ENCODE assay signal across 9 cellular contexts in genomic region chr3:58025824-58026579, GRCh38. TPM values are rescaled to one million over a fixed set of nuclear protein-coding genes. Genes with fewer than 3 reads are reported as not detected.
A peak's percentile ranks its signal among the peaks of the same experiment; 100 is the strongest.
DNase-seq lines count a peak whose midpoint lies in the region; ATAC-seq and TF ChIP-seq lines count a peak whose summit lies in the region.
"Had no signal": no experiment of that assay in that cellular context is flagged by ENCODE, and none has a peak within 500 bp of the region (broad histone marks: within the 10 kb centered on the region; RNA-seq: fewer than 3 reads in every experiment).

No MANE protein-coding gene starts in this region.

- no peak overlapping the region for H3K27ac ChIP-seq in SJSA1
- H3K27ac ChIP-seq in upper lobe of left lung, result peak overlapping the region; percentile 42 to 70 (median 58)

- CTCF ChIA-PET in activated naive CD4-positive, alpha-beta T cell treated with anti-CD3 and anti-CD28 coated beads for 36 hours (lab: Charles Lee), result interaction anchor here (0.5 to 1.2 kb wide), 2 partner anchors 152 to 493 kb away, joined by 3 to 4 read pairs; no protein-coding TSS in a partner anchor

- peaks cover 2% of the 10 kb centered on the region for H3K36me3 Mint-ChIP-seq in activated naive CD4-positive, alpha-beta T cell treated with anti-CD3 and anti-CD28 coated beads for 36 hours (ENCODE audit: low read depth)

- ATAC-seq in upper lobe of left lung (ENCODE audit: low FRiP score in 2 of 2) (peak; percentile 28 to 79), GM18870 (IDR thresholded peaks at IDR 0.05; ENCODE audit: unreplicated experiment) (no peak)

- peaks cover 77% of the 10 kb centered on the region for H3K4me1 Mint-ChIP-seq in activated naive CD4-positive, alpha-beta T cell treated with anti-CD3 and anti-CD28 coated beads for 36 hours (ENCODE audit: low read depth)

- H3K27me3 Mint-ChIP-seq in activated naive CD4-positive, alpha-beta T cell treated with anti-CD3 and anti-CD28 coated beads for 36 hours (ENCODE audit: low read depth), result no peaks in the 10 kb centered on the region

- WGBS in upper lobe of left lung, 2 donors, result 42 to 58% methylated on average over 9 to 12 of the region's 12 CpGs

- H3K4me1 ChIP-seq in SJSA1 (replicated peaks) (peaks cover 34% of the 10 kb centered on the region), upper lobe of left lung (peaks cover 0 to 19% (median 10%) of the 10 kb centered on the region in 4 donors)

- no peak for TF ChIP-seq EP300 in upper lobe of left lung (IDR thresholded peaks at IDR 0.05)

- no peaks in the 10 kb centered on the region for H3K9me3 Mint-ChIP-seq in activated naive CD4-positive, alpha-beta T cell treated with anti-CD3 and anti-CD28 coated beads for 36 hours

- H3K27ac Mint-ChIP-seq in activated naive CD4-positive, alpha-beta T cell treated with anti-CD3 and anti-CD28 coated beads for 36 hours, result no peak overlapping the region

- TF ChIP-seq CTCF in upper lobe of left lung (IDR thresholded peaks at IDR 0.05), result no peak
- TF ChIP-seq CTCF in GM10266 (IDR thresholded peaks at IDR 0.05; ENCODE audit: control insufficient read depth, insufficient read depth, low read depth, missing control alignments), result no peak

- intact Hi-C loops in activated naive CD4-positive, alpha-beta T cell treated with anti-CD3 and anti-CD28 coated beads for 36 hours (cut with micrococcal nuclease), result loop anchor here (10.0 kb wide), 1 partner anchor 409 kb away; the partner anchor contains the start of gene PDHB

- no peak for TF ChIP-seq POLR2A in upper lobe of left lung (IDR thresholded peaks at IDR 0.05)

- no peaks in the 10 kb centered on the region for H3K27me3 ChIP-seq in SJSA1 (replicated peaks)
- H3K27me3 ChIP-seq in upper lobe of left lung, result no peaks in the 10 kb centered on the region
- H3K27me3 ChIP-seq: dorsolateral prefrontal cortex had no signal

- no peak overlapping the region for H3K4me3 ChIP-seq in SJSA1
- H3K4me3 ChIP-seq in upper lobe of left lung, result no peak overlapping the region
- H3K4me3 ChIP-seq: dorsolateral prefrontal cortex had no signal

- H3K4me3 Mint-ChIP-seq in activated naive CD4-positive, alpha-beta T cell treated with anti-CD3 and anti-CD28 coated beads for 36 hours, result no peak overlapping the region

- peaks cover 25% of the 10 kb centered on the region for H3K36me3 ChIP-seq in SJSA1
- H3K36me3 ChIP-seq in upper lobe of left lung, result no peaks in the 10 kb centered on the region

- H3K9me3 ChIP-seq in SJSA1 (replicated peaks) (no peaks in the 10 kb centered on the region; the same call in 1 of the 2 replicates), upper lobe of left lung (no peaks in the 10 kb centered on the region)

- DNase-seq in activated naive CD4-positive, alpha-beta T cell treated with anti-CD3 and anti-CD28 coated beads for 36 hours, result peak; percentile 25
- DNase-seq in activated naive CD4-positive, alpha-beta T cell treated with anti-CD3 and anti-CD28 coated beads, Interleukin-2, amount 50 U/mL, for 16 hours, result no peak
- DNase-seq in SJSA1 (ENCODE audit: low read depth in 1 of 2, low spot score in 2 of 2) (peak; percentile 49 to 63), iris pigment epithelial cell (ENCODE audit: low read depth) (peak; percentile 83), upper lobe of left lung (peak in 1 of 2 donors; percentile 71), A172 (ENCODE audit: low spot score) (no peak), GM10266 (ENCODE audit: extremely low spot score) (no peak)

RNA-seq across cellular contexts. Expression of gene FLNB, which starts 17.8 kb away (rescaled TPM):
- total RNA-seq in activated naive CD4-positive, alpha-beta T cell treated with anti-CD3 and anti-CD28 coated beads for 36 hours, result 10 to 100 TPM; 47.7 to 48.0 TPM
- 130 and 207 TPM in 2 replicates for total RNA-seq in SJSA1 (2014; rRNA removed; shearing (Covaris generic))
- 100 to 1,000 TPM; 101 to 193 (median 127) TPM for total RNA-seq in upper lobe of left lung
- 225 and 260 TPM in 2 replicates for total RNA-seq in A172 (2014; rRNA removed; shearing (Covaris generic))

Comparison
In these comparisons a context has a peak if more than half of its experiments do, and no peak if none do; other contexts are left out.
1. DNase-seq: peak in activated naive CD4-positive, alpha-beta T cell treated with anti-CD3 and anti-CD28 coated beads for 36 hours (single experiment), SJSA1 (2 of 2) and iris pigment epithelial cell (single experiment); none in activated naive CD4-positive, alpha-beta T cell treated with anti-CD3 and anti-CD28 coated beads, Interleukin-2, amount 50 U/mL, for 16 hours (single experiment), A172 (single experiment) and GM10266 (single experiment).